Comparison of ENCODE assay signal across 1 cellular context in genomic region chr10:54065106-54065505, GRCh38.
TF ChIP-seq lines count a peak whose summit lies in the region.

No MANE protein-coding gene starts in this region.

TF ChIP-seq in GM12878, 131 proteins besides CTCF, POLR2A, EP300 and RAD21 (continued from another document):
- TF ChIP-seq, protein P1, sequence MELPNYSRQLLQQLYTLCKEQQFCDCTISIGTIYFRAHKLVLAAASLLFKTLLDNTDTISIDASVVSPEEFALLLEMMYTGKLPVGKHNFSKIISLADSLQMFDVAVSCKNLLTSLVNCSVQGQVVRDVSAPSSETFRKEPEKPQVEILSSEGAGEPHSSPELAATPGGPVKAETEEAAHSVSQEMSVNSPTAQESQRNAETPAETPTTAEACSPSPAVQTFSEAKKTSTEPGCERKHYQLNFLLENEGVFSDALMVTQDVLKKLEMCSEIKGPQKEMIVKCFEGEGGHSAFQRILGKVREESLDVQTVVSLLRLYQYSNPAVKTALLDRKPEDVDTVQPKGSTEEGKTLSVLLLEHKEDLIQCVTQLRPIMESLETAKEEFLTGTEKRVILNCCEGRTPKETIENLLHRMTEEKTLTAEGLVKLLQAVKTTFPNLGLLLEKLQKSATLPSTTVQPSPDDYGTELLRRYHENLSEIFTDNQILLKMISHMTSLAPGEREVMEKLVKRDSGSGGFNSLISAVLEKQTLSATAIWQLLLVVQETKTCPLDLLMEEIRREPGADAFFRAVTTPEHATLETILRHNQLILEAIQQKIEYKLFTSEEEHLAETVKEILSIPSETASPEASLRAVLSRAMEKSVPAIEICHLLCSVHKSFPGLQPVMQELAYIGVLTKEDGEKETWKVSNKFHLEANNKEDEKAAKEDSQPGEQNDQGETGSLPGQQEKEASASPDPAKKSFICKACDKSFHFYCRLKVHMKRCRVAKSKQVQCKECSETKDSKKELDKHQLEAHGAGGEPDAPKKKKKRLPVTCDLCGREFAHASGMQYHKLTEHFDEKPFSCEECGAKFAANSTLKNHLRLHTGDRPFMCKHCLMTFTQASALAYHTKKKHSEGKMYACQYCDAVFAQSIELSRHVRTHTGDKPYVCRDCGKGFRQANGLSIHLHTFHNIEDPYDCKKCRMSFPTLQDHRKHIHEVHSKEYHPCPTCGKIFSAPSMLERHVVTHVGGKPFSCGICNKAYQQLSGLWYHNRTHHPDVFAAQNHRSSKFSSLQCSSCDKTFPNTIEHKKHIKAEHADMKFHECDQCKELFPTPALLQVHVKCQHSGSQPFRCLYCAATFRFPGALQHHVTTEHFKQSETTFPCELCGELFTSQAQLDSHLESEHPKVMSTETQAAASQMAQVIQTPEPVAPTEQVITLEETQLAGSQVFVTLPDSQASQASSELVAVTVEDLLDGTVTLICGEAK (IDR thresholded peaks at IDR 0.05; ENCODE audit: borderline replicate concordance), result no peak
- TF ChIP-seq KAT2A (conservative IDR thresholded peaks at IDR 0.05; ENCODE audit: control insufficient read depth, low read depth, low read length) (no peak), CBX3 (IDR thresholded peaks at IDR 0.05; ENCODE audit: borderline replicate concordance, low read depth) (no peak), ZNF24 (IDR thresholded peaks at IDR 0.05) (0 out of 2 replicates have a peak, but pooled peaks have one; percentile 31), DPF2 (IDR thresholded peaks at IDR 0.05) (peak; percentile 35; the same call in 1 of the 2 replicates), ATF7 (IDR thresholded peaks at IDR 0.05; ENCODE audit: low read depth) (no peak), BCL11A (IDR thresholded peaks at IDR 0.05; ENCODE audit: low read depth, low read length) (no peak), EED (IDR thresholded peaks at IDR 0.05; ENCODE audit: low read depth) (no peak), CREB1 (IDR thresholded peaks at IDR 0.05; ENCODE audit: low read depth) (no peak), PKNOX1 (IDR thresholded peaks at IDR 0.05) (no peak), NR2F1 (conservative IDR thresholded peaks at IDR 0.05) (no peak), BMI1 (IDR thresholded peaks at IDR 0.05; ENCODE audit: borderline replicate concordance) (no peak), PAX8 (IDR thresholded peaks at IDR 0.05) (no peak), SIN3A (IDR thresholded peaks at IDR 0.05; ENCODE audit: low read depth, low read length) (no peak), NRF1 (conservative IDR thresholded peaks at IDR 0.05; ENCODE audit: low read depth, low read length) (no peak), TAF1 (IDR thresholded peaks at IDR 0.05; ENCODE audit: borderline replicate concordance, low read depth, low read length) (no peak), ZNF592 (IDR thresholded peaks at IDR 0.05) (no peak), E2F4 (IDR thresholded peaks at IDR 0.05; ENCODE audit: low read depth, low read length) (no peak), IKZF2 (IDR thresholded peaks at IDR 0.05) (peak; percentile 55 to 64; a peak in 2 of 4 replicates), IKZF1 (conservative IDR thresholded peaks at IDR 0.05) (peak; percentile 57; the same call in 1 of the 2 replicates), TCF7 (IDR thresholded peaks at IDR 0.05; ENCODE audit: borderline replicate concordance) (no peak)
- TF ChIP-seq, protein P2, sequence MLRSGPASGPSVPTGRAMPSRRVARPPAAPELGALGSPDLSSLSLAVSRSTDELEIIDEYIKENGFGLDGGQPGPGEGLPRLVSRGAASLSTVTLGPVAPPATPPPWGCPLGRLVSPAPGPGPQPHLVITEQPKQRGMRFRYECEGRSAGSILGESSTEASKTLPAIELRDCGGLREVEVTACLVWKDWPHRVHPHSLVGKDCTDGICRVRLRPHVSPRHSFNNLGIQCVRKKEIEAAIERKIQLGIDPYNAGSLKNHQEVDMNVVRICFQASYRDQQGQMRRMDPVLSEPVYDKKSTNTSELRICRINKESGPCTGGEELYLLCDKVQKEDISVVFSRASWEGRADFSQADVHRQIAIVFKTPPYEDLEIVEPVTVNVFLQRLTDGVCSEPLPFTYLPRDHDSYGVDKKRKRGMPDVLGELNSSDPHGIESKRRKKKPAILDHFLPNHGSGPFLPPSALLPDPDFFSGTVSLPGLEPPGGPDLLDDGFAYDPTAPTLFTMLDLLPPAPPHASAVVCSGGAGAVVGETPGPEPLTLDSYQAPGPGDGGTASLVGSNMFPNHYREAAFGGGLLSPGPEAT (IDR thresholded peaks at IDR 0.05; ENCODE audit: low read depth), result no peak
